ENCODE assay signal across 2 cellular contexts in genomic region chrX:129859134-129859533, GRCh38.
A peak's percentile ranks its signal among the peaks of the same experiment; 100 is the strongest.
TF ChIP-seq lines count a peak whose summit lies in the region.

No MANE protein-coding gene starts in this region.

TF ChIP-seq in HEK293, 187 proteins besides CTCF, POLR2A, EP300 and RAD21:
- TF ChIP-seq KLF1 (tag by site-specific recombination; IDR thresholded peaks at IDR 0.05) = peak; percentile 50
TF ChIP-seq in HEK293: peak in this region for 1; not testable (repeated sequence) for 186.

TF ChIP-seq in K562, 482 proteins besides CTCF, POLR2A, EP300 and RAD21:
- TF ChIP-seq YY1 (IDR thresholded peaks at IDR 0.05; ENCODE audit: borderline replicate concordance in 1 of 3, control insufficient read depth in 1 of 3, extremely low read depth in 1 of 3, insufficient read depth in 3 of 3, insufficient read length in 1 of 3, insufficient replicate concordance in 2 of 3, low read depth in 1 of 3, low read length in 2 of 3) (peak in 2 of 3 experiments; percentile 24 to 25), FOXA3 (CRISPR knock-in tag; conservative IDR thresholded peaks at IDR 0.05 in 1 of 2, IDR thresholded peaks at IDR 0.05 in 1 of 2) (0 out of 4 replicates have a peak, but pooled peaks of 1 of the 2 experiments have one; percentile 29), FOXK2 (conservative IDR thresholded peaks at IDR 0.05 in 1 of 2, IDR thresholded peaks at IDR 0.05 in 1 of 2; ENCODE audit: low read depth in 2 of 2) (peak; percentile 75 to 81)
